Comparison of ENCODE assay signal across 8 cellular contexts in genomic region chr6:26044140-26045045, GRCh38. TPM values are rescaled to one million over a fixed set of nuclear protein-coding genes. Genes with fewer than 3 reads are reported as not detected.
DNase-seq lines count a peak whose midpoint lies in the region; ATAC-seq and TF ChIP-seq lines count a peak whose summit lies in the region.

No MANE protein-coding gene starts in this region.

- H3K4me1 ChIP-seq in BLaER1 (peaks cover 27% of the 10 kb centered on the region), IMR-90 (ENCODE audit: control insufficient read depth, insufficient read depth, low read length) (no peaks in the 10 kb centered on the region; the same call in 1 of the 2 replicates), heart right ventricle (peaks cover 4 to 27% (median 14%) of the 10 kb centered on the region in 9 donors)

- TF ChIP-seq CTCF in IMR-90 (conservative IDR thresholded peaks at IDR 0.05; ENCODE audit: low read depth, low read length) (no peak), heart right ventricle (IDR thresholded peaks at IDR 0.05) (peak in 1 of 9 donors; percentile 11)

- peak overlapping the region; percentile 66 for H2BK120ac ChIP-seq in IMR-90 (ENCODE audit: low read depth, low read length)

- peak overlapping the region; percentile 4; the same call in 1 of the 3 replicates for H2BK15ac ChIP-seq in IMR-90 (ENCODE audit: low read depth, low read length)

- 1% methylated on average over 18 of the region's 39 CpGs; no CpG with 5 or more reads in 1 of the 2 experiments for WGBS in IMR-90 (ENCODE audit: extremely low coverage in 2 of 2, insufficient read length in 1 of 2), 2 experiments
- 1% methylated on average over 39 of the region's 39 CpGs for WGBS in heart right ventricle, 2 donors

- peak overlapping the region; percentile 84; the same call in 1 of the 2 replicates for H2AK5ac ChIP-seq in IMR-90 (ENCODE audit: low read depth, low read length)

- peak overlapping the region; percentile 63 for H3K18ac ChIP-seq in IMR-90 (ENCODE audit: low read depth, low read length)

- H3K36me3 ChIP-seq in BLaER1 (no peaks in the 10 kb centered on the region), IMR-90 (ENCODE audit: control insufficient read depth, insufficient read depth, low read length) (no peaks in the 10 kb centered on the region), heart right ventricle (no peaks in the 10 kb centered on the region)

- no TSS peak for BruUV-seq in IMR-90 (replicated peaks; lab: Mats Ljungman, UMichigan)

- peak overlapping the region; percentile 59 for H3K23ac ChIP-seq in IMR-90 (ENCODE audit: low read depth, low read length)

- CTCF ChIA-PET in IMR-90 (lab: Yijun Ruan, JAX), result interaction anchor here (0.5 to 2.9 kb wide), 5 partner anchors 12 to 1633 kb away, joined by 3 to 13 read pairs (median 5); a partner anchor contains a TSS

- ATAC-seq in GM21367 (IDR thresholded peaks at IDR 0.05; ENCODE audit: unreplicated experiment) (peak; percentile 20), IMR-90 (ENCODE audit: low read depth) (peak; percentile 6), heart right ventricle (peak; percentile 17 to 67 (median 36))

- H3K4ac ChIP-seq in IMR-90 (ENCODE audit: low read depth, low read length), result peak overlapping the region; percentile 27

- dilution Hi-C loops in IMR-90 (cut with HindIII; ENCODE audit: low sequenced_read_pairs, unreplicated experiment), result no loop called here

- H4K8ac ChIP-seq in IMR-90 (ENCODE audit: low read depth in 2 of 2, low read length in 2 of 2), result peak overlapping the region; percentile 10 to 34

- no peaks in the 10 kb centered on the region for H3K9me1 ChIP-seq in IMR-90 (ENCODE audit: insufficient read depth, low read length)

- peaks cover 53% of the 10 kb centered on the region for H3K27me3 ChIP-seq in BLaER1
- no peaks in the 10 kb centered on the region for H3K27me3 ChIP-seq in IMR-90 (ENCODE audit: control insufficient read depth, insufficient read depth, low read length)
- H3K27me3 ChIP-seq in heart right ventricle, result no peaks in the 10 kb centered on the region

- intact Hi-C loops in IMR-90 (cut with micrococcal nuclease) (loop anchor here (5.0 kb wide), 1 partner anchor 1103 kb away; a partner anchor contains a TSS), heart right ventricle (cut with DNase I) (loop anchor here in 1 of 10 donors (2.0 kb wide), 1 partner anchor 18 kb away; a partner anchor contains a TSS)

- H3K27ac ChIP-seq in BLaER1 (peak overlapping the region; percentile 72), IMR-90 (ENCODE audit: insufficient read depth, low read length) (peak overlapping the region; percentile 46), heart right ventricle (peak overlapping the region; percentile 84 to 95 (median 90))

- peak overlapping the region; percentile 73 for H3K56ac ChIP-seq in IMR-90 (ENCODE audit: extremely low read depth, insufficient read depth, low read length)

- peak overlapping the region; percentile 73 for H3K14ac ChIP-seq in IMR-90 (replicated peaks; ENCODE audit: low read depth, low read length)

- H3K9ac ChIP-seq in BLaER1 (peak overlapping the region; percentile 77), IMR-90 (ENCODE audit: low read depth, low read length) (peak overlapping the region; percentile 68)

- H3K9me3 ChIP-seq in BLaER1 (peaks cover 30% of the 10 kb centered on the region), IMR-90 (ENCODE audit: control insufficient read depth, insufficient read depth, low read length) (no peaks in the 10 kb centered on the region), heart right ventricle (no peaks in the 10 kb centered on the region)

- H4K5ac ChIP-seq in IMR-90 (ENCODE audit: low read depth, low read length), result peak overlapping the region; percentile 40; the same call in 1 of the 2 replicates

- H2AK9ac ChIP-seq in IMR-90 (replicated peaks; ENCODE audit: low read depth, low read length, poor library complexity), result peak overlapping the region; percentile 90

- no peaks in the 10 kb centered on the region for H3K79me1 ChIP-seq in IMR-90 (ENCODE audit: low read depth in 1 of 2, low read length in 2 of 2)

- H4K20me1 ChIP-seq in BLaER1 (no peaks in the 10 kb centered on the region; the same call in 1 of the 2 replicates), IMR-90 (ENCODE audit: insufficient read depth, low read length) (0 out of 2 replicates have a peak, but pooled peaks cover 3% of the 10 kb centered on the region)

- DNase-seq in IMR-90 (peak; percentile 20), activated gamma-delta T cell (lab: John Stamatoyannopoulos, UW) (peak; percentile 22), heart right ventricle (peak in 1 of 2 donors; percentile 44), skeletal muscle cell (ENCODE audit: low read depth) (no peak), NOMO-1 (lab: John Stamatoyannopoulos, UW; ENCODE audit: unreplicated experiment in 2 of 2) (no peak), HuH-7.5 (ENCODE audit: low spot score) (no peak)

- H2AFZ ChIP-seq in IMR-90 (replicated peaks; ENCODE audit: low read length, poor library complexity), result peak overlapping the region; percentile 84

- TF ChIP-seq RAD21 in IMR-90 (IDR thresholded peaks at IDR 0.05; ENCODE audit: low read length), result no peak

- peak overlapping the region; percentile 73 for H2BK20ac ChIP-seq in IMR-90 (ENCODE audit: low read depth, low read length)

- peak overlapping the region; percentile 79 for H3K4me2 ChIP-seq in BLaER1
- H3K4me2 ChIP-seq in IMR-90 (ENCODE audit: low read depth, low read length), result peak overlapping the region; percentile 92

- in situ Hi-C loops in IMR-90 (cut with MboI; ENCODE audit: low sequenced_read_pairs), result no loop called here

- POLR2A ChIA-PET in IMR-90 (lab: Charles Lee; ENCODE audit: unreplicated experiment), result interaction anchor here (0.9 to 2.3 kb wide), 14 partner anchors 12 to 155 kb away, joined by 3 to 20 read pairs (median 6); a partner anchor contains a TSS

- H2BK5ac ChIP-seq in IMR-90 (ENCODE audit: low read depth, low read length, poor library complexity, severe bottlenecking), result peak overlapping the region; percentile 95

- no peak for TF ChIP-seq POLR2A in IMR-90 (IDR thresholded peaks at IDR 0.05; ENCODE audit: low read depth, low read length)

- peak overlapping the region; percentile 22 for H4K91ac ChIP-seq in IMR-90 (ENCODE audit: insufficient read depth, low read depth, low read length)

- peak overlapping the region; percentile 61 for H3K4me3 ChIP-seq in BLaER1
- H3K4me3 ChIP-seq in IMR-90 (ENCODE audit: insufficient read depth, low read depth, low read length), result peak overlapping the region; percentile 63
- peak overlapping the region; percentile 7 to 67 (median 60) for H3K4me3 ChIP-seq in heart right ventricle
- peak overlapping the region; percentile 58 for H3K4me3 ChIP-seq in skeletal muscle cell (ENCODE audit: low read depth, low read length)

TF ChIP-seq in IMR-90, 13 proteins besides CTCF, POLR2A, EP300 and RAD21:
- TF ChIP-seq NFE2L2 (IDR thresholded peaks at IDR 0.05; ENCODE audit: low read depth, low read length) (no peak), MXI1 (IDR thresholded peaks at IDR 0.05; ENCODE audit: borderline replicate concordance, low read depth, low read length) (no peak)

RNA-seq across cellular contexts. Expression of gene HFE, which starts 42.8 kb away (rescaled TPM):
- total RNA-seq in IMR-90 (2012; rRNA removed), result 13.6 and 14.9 TPM in 2 replicates
- 11.7 and 15.7 TPM in 2 replicates for polyA plus RNA-seq in IMR-90 (2012; rRNA removed)
- polyA plus RNA-seq in IMR-90 (2012; cell fraction: cytosol; rRNA removed), result 9.0 and 14.0 TPM in 2 replicates
- polyA plus RNA-seq in IMR-90 (2012; cell fraction: nucleus; rRNA removed; ENCODE audit: low replicate concordance), result 8.4 and 16.6 TPM in 2 replicates
- total RNA-seq in heart right ventricle, result 1 to 10 TPM; 2.4 to 7.7 (median 4.7) TPM
- 1 to 10 TPM; 1.4 to 2.5 TPM for polyA plus RNA-seq in heart right ventricle

Comparison
In these comparisons a context has a peak if more than half of its experiments do, and no peak if none do; other contexts are left out.
1. DNase-seq: peak in IMR-90 (single experiment) and activated gamma-delta T cell (single experiment); none in skeletal muscle cell (single experiment), NOMO-1 (0 of 2) and HuH-7.5 (single experiment).
2. Peak in every context shown above with its lines, with median percentiles within 50 percentile points of each other: H3K27ac ChIP-seq, H3K4me3 ChIP-seq and ATAC-seq.